Comparison of ENCODE assay signal across 19 cellular contexts in genomic region chr11:76695767-76696166, GRCh38.
DNase-seq lines count a peak whose midpoint lies in the region; ATAC-seq and TF ChIP-seq lines count a peak whose summit lies in the region.
"Had no signal": no experiment of that assay in that cellular context is flagged by ENCODE, and none has a peak within 500 bp of the region (broad histone marks: within the 10 kb centered on the region; RNA-seq: fewer than 3 reads in every experiment).

No MANE protein-coding gene starts in this region.

- H3K79me2 ChIP-seq in DND-41 (ENCODE audit: insufficient read depth, low read length): no peaks in the 10 kb centered on the region

- peaks cover 61% of the 10 kb centered on the region for H3K27me3 Mint-ChIP-seq in activated naive CD4-positive, alpha-beta T cell treated with anti-CD3 and anti-CD28 coated beads, Interleukin-2, amount 10 ng/mL, durations not matched to agents 7 days and 5 days

- peaks cover 3% of the 10 kb centered on the region for H3K4me1 Mint-ChIP-seq in activated naive CD4-positive, alpha-beta T cell treated with anti-CD3 and anti-CD28 coated beads, Interleukin-2, amount 10 ng/mL, durations not matched to agents 7 days and 5 days
- H3K4me1 Mint-ChIP-seq in stimulated activated effector memory CD8-positive, alpha-beta T cell treated with anti-CD3 and anti-CD28 coated beads, Interleukin-12 subunit alpha, Interleukin-12 subunit beta, amount 100 ng/mL, for 72 hours: peaks cover 8% of the 10 kb centered on the region

- no peaks in the 10 kb centered on the region for H3K36me3 Mint-ChIP-seq in activated naive CD4-positive, alpha-beta T cell treated with anti-CD3 and anti-CD28 coated beads, Interleukin-2, amount 10 ng/mL, durations not matched to agents 7 days and 5 days
- H3K36me3 Mint-ChIP-seq in stimulated activated effector memory CD8-positive, alpha-beta T cell treated with anti-CD3 and anti-CD28 coated beads, Interleukin-12 subunit alpha, Interleukin-12 subunit beta, amount 100 ng/mL, for 72 hours: no peaks in the 10 kb centered on the region

- H3K27ac Mint-ChIP-seq in activated naive CD4-positive, alpha-beta T cell treated with anti-CD3 and anti-CD28 coated beads, Interleukin-2, amount 10 ng/mL, durations not matched to agents 7 days and 5 days: peak overlapping the region; percentile 17
- no peak overlapping the region for H3K27ac Mint-ChIP-seq in stimulated activated effector memory CD8-positive, alpha-beta T cell treated with anti-CD3 and anti-CD28 coated beads, Interleukin-12 subunit alpha, Interleukin-12 subunit beta, amount 100 ng/mL, for 72 hours
- H3K27ac Mint-ChIP-seq: HFFc6, IgD-negative memory B cell had no signal

- no peaks in the 10 kb centered on the region; the same call in 1 of the 2 replicates for H4K20me1 ChIP-seq in DND-41 (ENCODE audit: insufficient read depth, low read length)

- no peak overlapping the region for H3K4me3 ChIP-seq in DND-41 (ENCODE audit: low read depth in 1 of 2, low read length in 2 of 2)
- H3K4me3 ChIP-seq: A549 had no signal

- no peak overlapping the region for H3K4me3 Mint-ChIP-seq in activated naive CD4-positive, alpha-beta T cell treated with anti-CD3 and anti-CD28 coated beads, Interleukin-2, amount 10 ng/mL, durations not matched to agents 7 days and 5 days
- no peak overlapping the region for H3K4me3 Mint-ChIP-seq in stimulated activated effector memory CD8-positive, alpha-beta T cell treated with anti-CD3 and anti-CD28 coated beads, Interleukin-12 subunit alpha, Interleukin-12 subunit beta, amount 100 ng/mL, for 72 hours
- H3K4me3 Mint-ChIP-seq: HFFc6, IgD-negative memory B cell had no signal

- H3K9me3 ChIP-seq in DND-41 (ENCODE audit: insufficient read depth, low read length, severe bottlenecking): no peaks in the 10 kb centered on the region
- H3K9me3 ChIP-seq: A549 had no signal

- H2AFZ ChIP-seq in DND-41 (ENCODE audit: low read depth, low read length): no peak overlapping the region

- TF ChIP-seq CTCF in DND-41 (IDR thresholded peaks at IDR 0.05; ENCODE audit: borderline replicate concordance, extremely low read depth, low read length, poor library complexity, severe bottlenecking): no peak

- no peaks in the 10 kb centered on the region for H3K36me3 ChIP-seq in DND-41 (ENCODE audit: insufficient read depth, low read length)

- no peaks in the 10 kb centered on the region for H3K9me3 Mint-ChIP-seq in activated naive CD4-positive, alpha-beta T cell treated with anti-CD3 and anti-CD28 coated beads, Interleukin-2, amount 10 ng/mL, durations not matched to agents 7 days and 5 days
- no peaks in the 10 kb centered on the region for H3K9me3 Mint-ChIP-seq in stimulated activated effector memory CD8-positive, alpha-beta T cell treated with anti-CD3 and anti-CD28 coated beads, Interleukin-12 subunit alpha, Interleukin-12 subunit beta, amount 100 ng/mL, for 72 hours
- H3K9me3 Mint-ChIP-seq: HFFc6, IgD-negative memory B cell had no signal

- H3K9ac ChIP-seq in DND-41 (ENCODE audit: low read depth, low read length): no peak overlapping the region

- H3K4me1 ChIP-seq in DND-41 (ENCODE audit: insufficient read depth, low read length): no peaks in the 10 kb centered on the region

- CTCF ChIA-PET in activated naive CD4-positive, alpha-beta T cell treated with anti-CD3 and anti-CD28 coated beads, Interleukin-2, amount 10 ng/mL, durations not matched to agents 7 days and 5 days (lab: Charles Lee): no interaction called here

- no peak for DNase-seq in activated naive CD4-positive, alpha-beta T cell treated with anti-CD3 and anti-CD28 coated beads, Interleukin-2, amount 10 ng/mL, durations not matched to agents 7 days and 5 days
- DNase-seq in activated naive CD4-positive, alpha-beta T cell (lab: John Stamatoyannopoulos, UW): no peak
- DNase-seq in DND-41 (peak; percentile 12), UCSD-AML1 (lab: John Stamatoyannopoulos, UW; ENCODE audit: unreplicated experiment) (peak; percentile 33)
- no peak for DNase-seq in stimulated activated effector memory CD8-positive, alpha-beta T cell treated with anti-CD3 and anti-CD28 coated beads, Interleukin-12 subunit alpha, Interleukin-12 subunit beta, amount 100 ng/mL, for 72 hours (ENCODE audit: low spot score in 2 of 2)
- DNase-seq: DMS79, HFFc6, Kasumi-1, NCI-H1417, NCI-H187, NCI-H2227 treated with DMSO at 0.1 percent for 48 hours, NCI-H510A treated with DMSO at 0.1 percent for 48 hours, NCI-H774, PC-3 had no signal

- no peaks in the 10 kb centered on the region for H3K27me3 ChIP-seq in DND-41 (ENCODE audit: insufficient read depth, low read length, poor library complexity)

- H3K4me2 ChIP-seq in DND-41 (ENCODE audit: insufficient read depth, low read length): no peak overlapping the region
- H3K4me2 ChIP-seq: A549 had no signal

- ATAC-seq in DND-41 (ENCODE audit: insufficient read depth, low read depth): peak; percentile 54
- peak; percentile 35 for ATAC-seq in stimulated activated effector memory CD8-positive, alpha-beta T cell treated with anti-CD3 and anti-CD28 coated beads, Interleukin-12 subunit alpha, Interleukin-12 subunit beta, amount 100 ng/mL, for 72 hours
- ATAC-seq in HG03571 (IDR thresholded peaks at IDR 0.05; ENCODE audit: unreplicated experiment): no peak
- ATAC-seq in HG03095 (IDR thresholded peaks at IDR 0.05; ENCODE audit: unreplicated experiment): no peak
- ATAC-seq: PC-3 had no signal

- no peak overlapping the region for H3K27ac ChIP-seq in DND-41 (ENCODE audit: low read length)
- H3K27ac ChIP-seq: C4-2B had no signal

Comparison
In these comparisons a context has a peak if more than half of its experiments do, and no peak if none do; other contexts are left out.
1. DNase-seq: peak in DND-41 (single experiment) and UCSD-AML1 (single experiment); none in activated naive CD4-positive, alpha-beta T cell treated with anti-CD3 and anti-CD28 coated beads, Interleukin-2, amount 10 ng/mL, durations not matched to agents 7 days and 5 days (single experiment), activated naive CD4-positive, alpha-beta T cell (0 of 4) and stimulated activated effector memory CD8-positive, alpha-beta T cell treated with anti-CD3 and anti-CD28 coated beads, Interleukin-12 subunit alpha, Interleukin-12 subunit beta, amount 100 ng/mL, for 72 hours (0 of 2).
2. ATAC-seq: peak in DND-41 (single experiment) and stimulated activated effector memory CD8-positive, alpha-beta T cell treated with anti-CD3 and anti-CD28 coated beads, Interleukin-12 subunit alpha, Interleukin-12 subunit beta, amount 100 ng/mL, for 72 hours (single experiment); none in HG03571 (single experiment) and HG03095 (single experiment).